ENCODE assay signal across 20 cellular contexts in the genomic region with DNA sequence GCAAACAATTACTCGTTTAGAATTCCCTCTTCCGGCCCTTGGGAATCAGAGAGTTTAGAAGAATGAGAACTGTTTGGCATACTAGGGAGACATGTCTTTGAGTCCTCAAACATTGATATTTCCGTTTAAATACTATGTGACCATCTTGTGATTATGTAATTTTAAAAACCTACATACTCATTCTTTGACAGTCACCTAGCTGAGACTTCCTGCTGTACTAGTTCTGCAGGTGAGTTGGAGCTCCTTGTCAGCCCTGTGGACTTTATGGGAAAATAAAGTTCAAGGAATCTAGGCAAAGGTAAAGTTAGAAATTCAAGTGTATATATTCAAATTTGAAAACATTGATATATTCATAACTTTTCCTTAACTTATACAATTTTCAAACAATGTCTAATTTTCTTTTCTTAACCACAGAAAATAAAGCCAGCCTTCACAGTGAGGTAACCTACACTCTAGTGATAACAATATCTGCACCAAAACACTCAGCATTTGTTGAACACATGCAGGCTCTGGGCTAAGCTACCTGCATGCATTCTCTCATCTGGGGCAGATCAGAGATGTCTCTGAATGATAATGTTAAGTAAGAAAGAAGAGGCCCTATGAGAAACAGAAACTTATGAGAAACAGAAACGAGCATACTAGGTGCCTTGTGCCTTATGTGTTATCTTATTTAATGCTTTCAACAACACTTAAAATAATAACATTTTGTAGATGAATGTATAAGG.
"Had no signal": no experiment of that assay in that cellular context is flagged by ENCODE, and none has a peak within 500 bp of the region (broad histone marks: within the 10 kb centered on the region; RNA-seq: fewer than 3 reads in every experiment).

No MANE protein-coding gene starts in this region.

- H3K36me3 ChIP-seq: MG63, SJSA1 had no signal

- H3K9me3 ChIP-seq: SJSA1 had no signal

- H3K4me1 ChIP-seq: SJSA1 had no signal

- H3K4me3 ChIP-seq: MG63, SJSA1, SK-N-MC had no signal

- DNase-seq: KBM-7, MG63, NCI-H1092, NCI-H1105 treated with DMSO at 0.1 percent for 48 hours, NCI-H1417 treated with DMSO at 0.1 percent for 48 hours, NCI-H146, NCI-H1694 treated with DMSO at 0.1 percent for 48 hours, NCI-H1930, NCI-H2081 treated with DMSO at 0.1 percent for 48 hours, NCI-H2171, NCI-H226, NCI-H446, NCI-H510A, NCI-H524 treated with DMSO at 0.1 percent for 48 hours, NCI-H69, NCI-H774, SHP77 had no signal

- H3K27ac ChIP-seq: RWPE1, SJSA1, SK-N-MC had no signal

- H3K27me3 ChIP-seq: SJSA1 had no signal
